8 cellular contexts compared by ENCODE assay signal in genomic region chr5:150486402-150487198, GRCh38. TPM values are rescaled to one million over a fixed set of nuclear protein-coding genes. Genes with fewer than 3 reads are reported as not detected.
DNase-seq lines count a peak whose midpoint lies in the region; ATAC-seq and TF ChIP-seq lines count a peak whose summit lies in the region.

No MANE protein-coding gene starts in this region.

- no peak for TF ChIP-seq CTCF in GM20000 (IDR thresholded peaks at IDR 0.05; ENCODE audit: extremely low read depth, missing control alignments)
- TF ChIP-seq CTCF in PC-9 (conservative IDR thresholded peaks at IDR 0.05) = no peak
- TF ChIP-seq CTCF in neural progenitor cell (IDR thresholded peaks at IDR 0.05) = no peak
- TF ChIP-seq CTCF in upper lobe of right lung (IDR thresholded peaks at IDR 0.05) = no peak

- H4K20me1 ChIP-seq in BLaER1 (peaks cover 48% of the 10 kb centered on the region), PC-9 (ENCODE audit: insufficient read depth) (peaks cover 43% of the 10 kb centered on the region), neural progenitor cell (ENCODE audit: low read depth) (peaks cover 45% of the 10 kb centered on the region)

- H3K9ac ChIP-seq in BLaER1 (peak overlapping the region; percentile 95), neural progenitor cell (peak overlapping the region; percentile 82)

- H3K4me3 ChIP-seq in BLaER1 = peak overlapping the region; percentile 86
- H3K4me3 ChIP-seq in PC-9 = peak overlapping the region; percentile 99
- H3K4me3 ChIP-seq in neural progenitor cell = peak overlapping the region; percentile 99
- H3K4me3 ChIP-seq in upper lobe of right lung = peak overlapping the region; percentile 86

- intact Hi-C loops in PC-9 (cut with micrococcal nuclease; ENCODE audit: unreplicated experiment) = loop anchor here (1.0 to 5.0 kb wide), 2 partner anchors 31 to 156 kb away; partner anchors contain the start of gene SYNPO
- intact Hi-C loops in upper lobe of right lung (cut with DNase I) = no loop called here

- H3K27me3 ChIP-seq in BLaER1 (no peaks in the 10 kb centered on the region), PC-9 (ENCODE audit: insufficient read depth, low read depth) (no peaks in the 10 kb centered on the region), neural progenitor cell (no peaks in the 10 kb centered on the region), upper lobe of right lung (no peaks in the 10 kb centered on the region)

- H3K27me3 Mint-ChIP-seq in neural progenitor cell (ENCODE audit: insufficient read depth, low read depth) = peaks cover 6% of the 10 kb centered on the region

- no peaks in the 10 kb centered on the region for H3K36me3 Mint-ChIP-seq in neural progenitor cell

- no TSS peak for BruUV-seq in PC-9 (replicated peaks; lab: Mats Ljungman, UMichigan)

- H3K27ac Mint-ChIP-seq in neural progenitor cell = peak overlapping the region; percentile 72

- H3K27ac ChIP-seq in BLaER1 (peak overlapping the region; percentile 92), PC-9 (peak overlapping the region; percentile 51), neural progenitor cell (peak overlapping the region; percentile 90), upper lobe of right lung (peak overlapping the region; percentile 91)

- H3K9me2 ChIP-seq in PC-9 (ENCODE audit: insufficient read depth) = no peaks in the 10 kb centered on the region

- H3K4me1 Mint-ChIP-seq in neural progenitor cell = peaks cover 60% of the 10 kb centered on the region

- CTCF ChIA-PET in PC-9 (lab: Charles Lee) = interaction anchor here (1.1 kb wide), 1 partner anchor 11 kb away, joined by 4 read pairs; no protein-coding TSS in a partner anchor

- no peaks in the 10 kb centered on the region for H3K9me3 ChIP-seq in BLaER1
- no peaks in the 10 kb centered on the region for H3K9me3 ChIP-seq in PC-9 (ENCODE audit: insufficient read depth, low read depth)
- no peaks in the 10 kb centered on the region for H3K9me3 ChIP-seq in neural progenitor cell (ENCODE audit: low read depth)
- no peaks in the 10 kb centered on the region for H3K9me3 ChIP-seq in upper lobe of right lung

- H3K4me3 Mint-ChIP-seq in neural progenitor cell = peak overlapping the region; percentile 84

- DNase-seq in GM20000 (ENCODE audit: low spot score) (peak; percentile 70), PC-9 (peak; percentile 70 to 91), foreskin melanocyte (peak; percentile 53), neural progenitor cell (ENCODE audit: low spot score) (peak; percentile 90), upper lobe of right lung (peak; percentile 87)
- peak; percentile 43 for DNase-seq in activated naive CD4-positive, alpha-beta T cell treated with Interleukin-2 at 50 U/mL for 16 hours

- no peaks in the 10 kb centered on the region for H3K9me3 Mint-ChIP-seq in neural progenitor cell

- POLR2A ChIA-PET in PC-9 (lab: Charles Lee; ENCODE audit: unreplicated experiment) = interaction anchor here (0.7 kb wide), 1 partner anchor 29 kb away, joined by 4 read pairs; no protein-coding TSS in a partner anchor

- H3F3A ChIP-seq in PC-9 (ENCODE audit: insufficient read depth, low read depth) (peaks cover 14% of the 10 kb centered on the region; the same call in 1 of the 2 replicates), neural progenitor cell (ENCODE audit: low read depth) (peaks cover 42% of the 10 kb centered on the region)

- ATAC-seq in upper lobe of right lung (peak; percentile 55), GM21528 (IDR thresholded peaks at IDR 0.05; ENCODE audit: low FRiP score, unreplicated experiment) (no peak)

- H3K4me1 ChIP-seq in BLaER1 = peaks cover 53% of the 10 kb centered on the region
- H3K4me1 ChIP-seq in PC-9 (replicated peaks; ENCODE audit: insufficient read depth) = peaks cover 42% of the 10 kb centered on the region
- H3K4me1 ChIP-seq in neural progenitor cell = peaks cover 45% of the 10 kb centered on the region
- H3K4me1 ChIP-seq in upper lobe of right lung = peaks cover 47% of the 10 kb centered on the region

- peaks cover 8% of the 10 kb centered on the region for H3K36me3 ChIP-seq in BLaER1
- no peaks in the 10 kb centered on the region for H3K36me3 ChIP-seq in PC-9 (ENCODE audit: low read depth)
- H3K36me3 ChIP-seq in neural progenitor cell = no peaks in the 10 kb centered on the region
- peaks cover under 1% of the 10 kb centered on the region for H3K36me3 ChIP-seq in upper lobe of right lung

- peaks cover 51% of the 10 kb centered on the region for H3K79me2 ChIP-seq in PC-9 (ENCODE audit: low read depth)
- peaks cover 54% of the 10 kb centered on the region for H3K79me2 ChIP-seq in neural progenitor cell (ENCODE audit: low read depth)

- H3K4me2 ChIP-seq in BLaER1 (peak overlapping the region; percentile 86), PC-9 (peak overlapping the region; percentile 80), neural progenitor cell (peak overlapping the region; percentile 92)

- peak overlapping the region; percentile 71 for H2AFZ ChIP-seq in PC-9
- no peak overlapping the region for H2AFZ ChIP-seq in neural progenitor cell (replicated peaks)

RNA-seq across cellular contexts. Expression of gene NDST1, which starts 21.3 kb away (rescaled TPM):
- total RNA-seq in PC-9 (2021) = 94.3 and 100.0 TPM in 2 replicates
- 22.9 and 45.6 TPM in 2 replicates for total RNA-seq in neural progenitor cell (ENCODE audit: low replicate concordance)
- 143 TPM for total RNA-seq in upper lobe of right lung

RNA-seq across cellular contexts. Expression of gene RPS14, which starts 37.1 kb away (rescaled TPM):
- total RNA-seq in PC-9 (2021) (2,907 and 3,838 TPM in 2 replicates), neural progenitor cell (ENCODE audit: low replicate concordance) (3,204 and 3,639 TPM in 2 replicates), upper lobe of right lung (1,578 TPM)
